8 cellular contexts compared by ENCODE assay signal in genomic region chr20:63737690-63737939, GRCh38. TPM values are rescaled to one million over a fixed set of nuclear protein-coding genes. Genes with fewer than 3 reads are reported as not detected.
DNase-seq lines count a peak whose midpoint lies in the region; ATAC-seq and TF ChIP-seq lines count a peak whose summit lies in the region.
"Had no signal": no experiment of that assay in that cellular context is flagged by ENCODE, and none has a peak within 500 bp of the region (broad histone marks: within the 10 kb centered on the region; RNA-seq: fewer than 3 reads in every experiment).

No MANE protein-coding gene starts in this region.

- H3K27ac ChIP-seq in HUES64 (ENCODE audit: low read depth, low read length) (no peak overlapping the region), prostate gland (no peak overlapping the region)
- peak overlapping the region; percentile 72 for H3K27ac ChIP-seq in effector memory CD4-positive, alpha-beta T cell (ENCODE audit: insufficient read depth, low read length, poor library complexity, severe bottlenecking)

- no peak for TF ChIP-seq CTCF in prostate gland (IDR thresholded peaks at IDR 0.05)
- no peak for TF ChIP-seq CTCF in lower leg skin (IDR thresholded peaks at IDR 0.05)

- DNase-seq in D341Med (ENCODE audit: low spot score) (peak; percentile 44), prostate gland (ENCODE audit: low spot score) (no peak), lower leg skin (ENCODE audit: low spot score in 2 of 2) (no peak), A172 (ENCODE audit: low spot score) (no peak), left lobe of liver (ENCODE audit: low spot score) (no peak)
- DNase-seq in effector memory CD4-positive, alpha-beta T cell, result no peak

- intact Hi-C loops in prostate gland (cut with DNase I), result loop anchor here (5.0 kb wide), 1 partner anchor 80 kb away; the partner anchor contains the start of gene RTEL1
- intact Hi-C loops in lower leg skin (cut with DNase I; ENCODE audit: low total_unique reads), result no loop called here

- H3K4me3 ChIP-seq in HUES64 (ENCODE audit: low read length), result peak overlapping the region; percentile 55
- peak overlapping the region; percentile 70 for H3K4me3 ChIP-seq in effector memory CD4-positive, alpha-beta T cell (ENCODE audit: insufficient read depth, low read depth, low read length, poor library complexity, severe bottlenecking)
- peak overlapping the region; percentile 13 to 24 for H3K4me3 ChIP-seq in prostate gland
- H3K4me3 ChIP-seq in lower leg skin (ENCODE audit: low read depth, poor library complexity, severe bottlenecking), result no peak overlapping the region
- H3K4me3 ChIP-seq: body of pancreas had no signal

- no peak for ATAC-seq in left lobe of liver
- ATAC-seq: body of pancreas had no signal

- H3K4me1 ChIP-seq in HUES64 (ENCODE audit: insufficient read depth, low read length), result peaks cover 18% of the 10 kb centered on the region
- peaks cover 27% of the 10 kb centered on the region for H3K4me1 ChIP-seq in effector memory CD4-positive, alpha-beta T cell (ENCODE audit: control insufficient read depth, insufficient read depth, low read length, poor library complexity, severe bottlenecking)
- H3K4me1 ChIP-seq in prostate gland (replicated peaks), result peaks cover 28% of the 10 kb centered on the region

- H3K9me3 ChIP-seq in HUES64 (ENCODE audit: insufficient read depth, low read depth, low read length) (no peaks in the 10 kb centered on the region), prostate gland (no peaks in the 10 kb centered on the region)
- H3K9me3 ChIP-seq in effector memory CD4-positive, alpha-beta T cell (ENCODE audit: control insufficient read depth, low read length), result no peaks in the 10 kb centered on the region
- H3K9me3 ChIP-seq: body of pancreas had no signal

- H3K27me3 ChIP-seq in HUES64 (ENCODE audit: insufficient read depth, low read length), result peaks cover 13% of the 10 kb centered on the region
- H3K27me3 ChIP-seq in effector memory CD4-positive, alpha-beta T cell (replicated peaks; ENCODE audit: control insufficient read depth, insufficient read depth, low read length, poor library complexity, severe bottlenecking), result no peaks in the 10 kb centered on the region
- H3K27me3 ChIP-seq in prostate gland (replicated peaks; ENCODE audit: insufficient read depth), result no peaks in the 10 kb centered on the region
- H3K27me3 ChIP-seq: body of pancreas had no signal

- H3K9ac ChIP-seq in HUES64 (ENCODE audit: low read depth, low read length), result peak overlapping the region; percentile 58; the same call in 1 of the 2 replicates

- TF ChIP-seq POLR2A in prostate gland (IDR thresholded peaks at IDR 0.05), result no peak
- TF ChIP-seq POLR2A in lower leg skin (IDR thresholded peaks at IDR 0.05), result no peak

- H3K36me3 ChIP-seq in HUES64 (ENCODE audit: insufficient read depth, low read length) (peaks cover 32% of the 10 kb centered on the region), prostate gland (peaks cover 4% of the 10 kb centered on the region in 2 donors)
- H3K36me3 ChIP-seq in effector memory CD4-positive, alpha-beta T cell (ENCODE audit: control insufficient read depth, insufficient read depth, low read length), result peaks cover 41% of the 10 kb centered on the region

- 55% methylated on average over 20 of the region's 25 CpGs for WGBS in HUES64
- WGBS in prostate gland, result 34% methylated on average over 22 of the region's 25 CpGs
- WGBS in lower leg skin, 2 donors, result 0 to 9% methylated on average over 2 to 25 of the region's 25 CpGs

RNA-seq across cellular contexts. Expression of gene LIME1, which starts 1.2 kb away (rescaled TPM):
- 4.9 TPM for polyA plus RNA-seq in HUES64 (2013, experiment 1 of 2)
- 3.9 TPM for polyA plus RNA-seq in HUES64 (2013, experiment 2 of 2)
- 10 to 100 TPM; 35.0 to 44.4 TPM for total RNA-seq in prostate gland
- total RNA-seq in lower leg skin, result 10 to 100 TPM; 17.8 to 26.3 (median 21.8) TPM
- 53.8 and 59.0 TPM in 2 replicates for total RNA-seq in A172 (2014; rRNA removed; shearing (Covaris generic))
- 122 TPM for total RNA-seq in left lobe of liver

RNA-seq across cellular contexts. Expression of gene SLC2A4RG, which starts 2.0 kb away (rescaled TPM):
- 26.3 TPM for polyA plus RNA-seq in HUES64 (2013, experiment 1 of 2)
- polyA plus RNA-seq in HUES64 (2013, experiment 2 of 2), result 34.2 TPM
- 100 to 1,000 TPM; 140 to 155 TPM for total RNA-seq in prostate gland
- 100 to 1,000 TPM in 2 of 4 donors, 10 to 100 TPM in 2; 79.9 to 127 (median 96.2) TPM for total RNA-seq in lower leg skin
- 88.0 and 97.9 TPM in 2 replicates for total RNA-seq in A172 (2014; rRNA removed; shearing (Covaris generic))
- 195 TPM for total RNA-seq in left lobe of liver

RNA-seq across cellular contexts. Expression of gene ZGPAT, which starts 29.8 kb away (rescaled TPM):
- 16.8 TPM for polyA plus RNA-seq in HUES64 (2013, experiment 1 of 2)
- polyA plus RNA-seq in HUES64 (2013, experiment 2 of 2), result 16.4 TPM
- 10 to 100 TPM; 29.3 to 55.5 TPM for total RNA-seq in prostate gland
- total RNA-seq in lower leg skin, result 10 to 100 TPM; 34.4 to 44.7 (median 35.9) TPM
- total RNA-seq in A172 (2014; rRNA removed; shearing (Covaris generic)), result 29.8 and 33.2 TPM in 2 replicates
- total RNA-seq in left lobe of liver, result 64.1 TPM

RNA-seq across cellular contexts. Expression of gene ARFRP1, which starts 29.8 kb away (rescaled TPM):
- polyA plus RNA-seq in HUES64 (2013, experiment 1 of 2), result 14.0 TPM
- polyA plus RNA-seq in HUES64 (2013, experiment 2 of 2), result 12.9 TPM
- total RNA-seq in prostate gland (10 to 100 TPM; 36.8 to 50.8 TPM), lower leg skin (10 to 100 TPM; 20.7 to 42.6 (median 34.7) TPM), left lobe of liver (23.6 TPM)
- total RNA-seq in A172 (2014; rRNA removed; shearing (Covaris generic)), result 61.1 and 65.7 TPM in 2 replicates

RNA-seq across cellular contexts. Expression of gene TNFRSF6B, which starts 41.2 kb away (rescaled TPM):
- polyA plus RNA-seq in HUES64 (2013, experiment 1 of 2), result 1.1 TPM
- 1.2 TPM for polyA plus RNA-seq in HUES64 (2013, experiment 2 of 2)
- 10 to 100 TPM in 1 of 2 donors, 1 to 10 TPM in 1; 6.7 to 12.2 TPM for total RNA-seq in prostate gland
- total RNA-seq in lower leg skin, result 10 to 100 TPM in 2 of 4 donors, 1 to 10 TPM in 2; 3.0 to 49.5 (median 12.1) TPM
- total RNA-seq in A172 (2014; rRNA removed; shearing (Covaris generic)), result 2.4 and 3.4 TPM in 2 replicates
- total RNA-seq in left lobe of liver, result 0.40 TPM
